2 cellular contexts compared by ENCODE assay signal in genomic region chr10:14048930-14049613, GRCh38.
A peak's percentile ranks its signal among the peaks of the same experiment; 100 is the strongest.
TF ChIP-seq lines count a peak whose summit lies in the region.

No MANE protein-coding gene starts in this region.

TF ChIP-seq in liver, 16 proteins besides CTCF, POLR2A, EP300 and RAD21:
- TF ChIP-seq ZBTB33 (IDR thresholded peaks at IDR 0.05) = peak; percentile 54
- TF ChIP-seq HNF4G (IDR thresholded peaks at IDR 0.05) = peak; percentile 79
- TF ChIP-seq JUND (IDR thresholded peaks at IDR 0.05) = peak; percentile 35 to 45
- no peak for TF ChIP-seq FOXA2 (IDR thresholded peaks at IDR 0.05)
- peak; percentile 56 for TF ChIP-seq ATF3 (IDR thresholded peaks at IDR 0.05)
- TF ChIP-seq FOXA1 (IDR thresholded peaks at IDR 0.05) = no peak
- peak; percentile 26 for TF ChIP-seq MAX (IDR thresholded peaks at IDR 0.05)
- TF ChIP-seq TAF1 (conservative IDR thresholded peaks at IDR 0.05) = no peak
- TF ChIP-seq REST (IDR thresholded peaks at IDR 0.05) = no peak
- TF ChIP-seq YY1 (IDR thresholded peaks at IDR 0.05) = peak; percentile 73
- peak; percentile 92 for TF ChIP-seq SP1 (IDR thresholded peaks at IDR 0.05)
- TF ChIP-seq HNF4A (conservative IDR thresholded peaks at IDR 0.05) = peak; percentile 89 to 91
- TF ChIP-seq RXRA (IDR thresholded peaks at IDR 0.05) = peak; percentile 71 to 73
- TF ChIP-seq GABPA (IDR thresholded peaks at IDR 0.05 in 1 of 2, conservative IDR thresholded peaks at IDR 0.05 in 1 of 2) = peak in 1 of 2 donors; percentile 58
- no peak for TF ChIP-seq EGR1 (IDR thresholded peaks at IDR 0.05; ENCODE audit: low read depth in 2 of 2)
- TF ChIP-seq NR2F2 (IDR thresholded peaks at IDR 0.05) = peak; percentile 75

TF ChIP-seq in HepG2, 621 proteins besides CTCF, POLR2A, EP300 and RAD21 (continued from another document):
- TF ChIP-seq ZBTB10 (CRISPR knock-in tag; IDR thresholded peaks at IDR 0.05; ENCODE audit: borderline replicate concordance) = no peak
- no peak for TF ChIP-seq PATZ1 (CRISPR knock-in tag; IDR thresholded peaks at IDR 0.05)
- no peak for TF ChIP-seq ZFX (CRISPR knock-in tag; IDR thresholded peaks at IDR 0.05; ENCODE audit: low read depth)
